In genomic region chr9:130245474-130245873, GRCh38 we compare ENCODE assay signal across 26 cellular contexts. TPM values are rescaled to one million over a fixed set of nuclear protein-coding genes. Genes with fewer than 3 reads are reported as not detected.
"Had no signal": no experiment of that assay in that cellular context is flagged by ENCODE, and none has a peak within 500 bp of the region (broad histone marks: within the 10 kb centered on the region; RNA-seq: fewer than 3 reads in every experiment).

No MANE protein-coding gene starts in this region.

- H3K9me3 ChIP-seq: left lung, mucosa of descending colon, ovary, prostate gland, spleen, transverse colon, upper lobe of left lung, vagina had no signal

- H3K27ac Mint-ChIP-seq: natural killer cell treated with Interleukin-12 subunit alpha and Interleukin-12 subunit beta and Interleukin-15 and Interleukin-18, amount 100 ng/mL, for 72 hours; stimulated activated memory B cell treated with anti-CD40 and anti-IgM and Interleukin-4, amounts not matched to agents 10 μg/mL and 1 μg/mL and 100 μg/mL, for 72 hours; stimulated activated naive CD8-positive, alpha-beta T cell treated with anti-CD3 and anti-CD28 coated beads, Interleukin-15, amount 100 ng/mL, for 72 hours had no signal

- H3K27me3 ChIP-seq: left lung, ovary, upper lobe of left lung, vagina had no signal

- H3K4me1 ChIP-seq: prostate gland had no signal

- H3K4me3 ChIP-seq: left lung, lung, mucosa of descending colon, ovary, prostate gland, spleen, transverse colon, upper lobe of left lung, vagina had no signal

- H3K27ac ChIP-seq: left lung, ovary, prostate gland, spleen, transverse colon, upper lobe of left lung, vagina had no signal

- H3K9me3 Mint-ChIP-seq: naive thymus-derived CD4-positive, alpha-beta T cell; natural killer cell treated with Interleukin-12 subunit alpha and Interleukin-12 subunit beta and Interleukin-15 and Interleukin-18, amount 100 ng/mL, for 72 hours; stimulated activated memory B cell treated with anti-CD40 and anti-IgM and Interleukin-4, amounts not matched to agents 10 μg/mL and 1 μg/mL and 100 μg/mL, for 72 hours; stimulated activated naive CD8-positive, alpha-beta T cell treated with anti-CD3 and anti-CD28 coated beads, Interleukin-15, amount 100 ng/mL, for 72 hours had no signal

- DNase-seq: hippocampal formation; kidney; left colon; left lung; mesendoderm; midbrain; mucosa of descending colon; naive thymus-derived CD4-positive, alpha-beta T cell; ovary; retina; small intestine; spleen; stimulated activated CD4-positive, alpha-beta T cell treated with anti-CD3 and anti-CD28 coated beads, Interleukin-4, amount 100 ng/mL, for 24 hours; stimulated activated CD8-positive, alpha-beta memory T cell treated with anti-CD3 and anti-CD28 coated beads, Interleukin-4, amount 100 ng/mL, for 48 hours; stimulated activated naive CD4-positive, alpha-beta T cell treated with Interleukin-2 at 50 U/mL for 16 hours; stimulated activated naive CD8-positive, alpha-beta T cell treated with anti-CD3 and anti-CD28 coated beads, Interleukin-15, amount 100 ng/mL, for 72 hours; substantia nigra; transverse colon; upper lobe of left lung had no signal

- H3K36me3 ChIP-seq: left lung, ovary, prostate gland, spleen, transverse colon, upper lobe of left lung, vagina had no signal

- H3K4me3 Mint-ChIP-seq: naive thymus-derived CD4-positive, alpha-beta T cell; natural killer cell treated with Interleukin-12 subunit alpha and Interleukin-12 subunit beta and Interleukin-15 and Interleukin-18, amount 100 ng/mL, for 72 hours; stimulated activated memory B cell treated with anti-CD40 and anti-IgM and Interleukin-4, amounts not matched to agents 10 μg/mL and 1 μg/mL and 100 μg/mL, for 72 hours; stimulated activated naive CD8-positive, alpha-beta T cell treated with anti-CD3 and anti-CD28 coated beads, Interleukin-15, amount 100 ng/mL, for 72 hours had no signal

- H3K36me3 Mint-ChIP-seq: naive thymus-derived CD4-positive, alpha-beta T cell; natural killer cell treated with Interleukin-12 subunit alpha and Interleukin-12 subunit beta and Interleukin-15 and Interleukin-18, amount 100 ng/mL, for 72 hours; stimulated activated memory B cell treated with anti-CD40 and anti-IgM and Interleukin-4, amounts not matched to agents 10 μg/mL and 1 μg/mL and 100 μg/mL, for 72 hours had no signal

- ATAC-seq: left colon; left lung; mucosa of descending colon; naive thymus-derived CD4-positive, alpha-beta T cell; natural killer cell treated with Interleukin-12 subunit alpha and Interleukin-12 subunit beta and Interleukin-15 and Interleukin-18, amount 100 ng/mL, for 72 hours; right cardiac atrium; sciatic nerve; stimulated activated memory B cell treated with anti-CD40 and anti-IgM and Interleukin-4, amounts not matched to agents 10 μg/mL and 1 μg/mL and 100 μg/mL, for 72 hours; stimulated activated naive CD8-positive, alpha-beta T cell treated with anti-CD3 and anti-CD28 coated beads, Interleukin-15, amount 100 ng/mL, for 72 hours had no signal

RNA-seq across cellular contexts. Expression of gene HMCN2, which starts 20.1 kb away (rescaled TPM):
- total RNA-seq: naive thymus-derived CD4-positive, alpha-beta T cell; natural killer cell treated with Interleukin-12 subunit alpha and Interleukin-12 subunit beta and Interleukin-15 and Interleukin-18, amount 100 ng/mL, for 72 hours had no signal
- polyA plus RNA-seq: naive thymus-derived CD4-positive, alpha-beta T cell had no signal
